Comparison of ENCODE assay signal across 14 cellular contexts in genomic region chr1:99661780-99662179, GRCh38. TPM values are rescaled to one million over a fixed set of nuclear protein-coding genes. Genes with fewer than 3 reads are reported as not detected.
DNase-seq lines count a peak whose midpoint lies in the region; ATAC-seq and TF ChIP-seq lines count a peak whose summit lies in the region.
"Had no signal": no experiment of that assay in that cellular context is flagged by ENCODE, and none has a peak within 500 bp of the region (broad histone marks: within the 10 kb centered on the region; RNA-seq: fewer than 3 reads in every experiment).

No MANE protein-coding gene starts in this region.

- TF ChIP-seq CTCF in fibroblast of villous mesenchyme (IDR thresholded peaks at IDR 0.05; ENCODE audit: insufficient read depth, low read depth, low read length): no peak

- DNase-seq in HT-29 (ENCODE audit: low spot score) (peak; percentile 48), amniotic epithelial cell (ENCODE audit: low read depth) (peak; percentile 78), fibroblast of villous mesenchyme (ENCODE audit: low read depth) (peak; percentile 70), sciatic nerve (ENCODE audit: low spot score) (no peak), NCI-H345 (lab: John Stamatoyannopoulos, UW) (no peak), ecto neural progenitor cell (ENCODE audit: low spot score) (no peak), NCI-H128 (lab: John Stamatoyannopoulos, UW; ENCODE audit: unreplicated experiment) (no peak)
- DNase-seq: activated CD8-positive, alpha-beta memory T cell treated with anti-CD3 and anti-CD28 coated beads for 24 hours; effector memory CD4-positive, alpha-beta T cell; NCI-H1105 treated with DMSO at 0.1 percent for 48 hours; retina had no signal

- intact Hi-C loops in sciatic nerve (cut with DNase I): no loop called here

- peak; percentile 73 for ATAC-seq in sciatic nerve
- no peak for ATAC-seq in HG03460 (IDR thresholded peaks at IDR 0.05; ENCODE audit: unreplicated experiment)
- ATAC-seq: natural killer cell treated with Interleukin-12 subunit alpha and Interleukin-12 subunit beta and Interleukin-15 and Interleukin-18, amount 100 ng/mL, for 72 hours; stimulated activated memory B cell treated with anti-CD40 and anti-IgM and Interleukin-4, amounts not matched to agents 10 μg/mL and 1 μg/mL and 100 μg/mL, for 72 hours had no signal

- no peak overlapping the region for H3K4me3 ChIP-seq in fibroblast of villous mesenchyme (ENCODE audit: low read depth, low read length)

RNA-seq across cellular contexts. Expression of gene PALMD, which starts 15.9 kb away (rescaled TPM):
- 0.16 and 0.31 TPM in 2 replicates for total RNA-seq in HT-29 (2014; rRNA removed; shearing (Covaris generic))
- total RNA-seq in fibroblast of villous mesenchyme: 6.8 and 16.8 TPM in 2 replicates
- total RNA-seq in sciatic nerve: 119 TPM
- total RNA-seq: natural killer cell treated with Interleukin-12 subunit alpha and Interleukin-12 subunit beta and Interleukin-15 and Interleukin-18, amount 100 ng/mL, for 72 hours had no signal

Comparison
In these comparisons a context has a peak if more than half of its experiments do, and no peak if none do; other contexts are left out.
1. DNase-seq: peak in HT-29 (single experiment), amniotic epithelial cell (single experiment) and fibroblast of villous mesenchyme (single experiment); none in sciatic nerve (single experiment), NCI-H345 (single experiment), ecto neural progenitor cell (single experiment) and NCI-H128 (single experiment).